14 cellular contexts compared by ENCODE assay signal in the genomic region with DNA sequence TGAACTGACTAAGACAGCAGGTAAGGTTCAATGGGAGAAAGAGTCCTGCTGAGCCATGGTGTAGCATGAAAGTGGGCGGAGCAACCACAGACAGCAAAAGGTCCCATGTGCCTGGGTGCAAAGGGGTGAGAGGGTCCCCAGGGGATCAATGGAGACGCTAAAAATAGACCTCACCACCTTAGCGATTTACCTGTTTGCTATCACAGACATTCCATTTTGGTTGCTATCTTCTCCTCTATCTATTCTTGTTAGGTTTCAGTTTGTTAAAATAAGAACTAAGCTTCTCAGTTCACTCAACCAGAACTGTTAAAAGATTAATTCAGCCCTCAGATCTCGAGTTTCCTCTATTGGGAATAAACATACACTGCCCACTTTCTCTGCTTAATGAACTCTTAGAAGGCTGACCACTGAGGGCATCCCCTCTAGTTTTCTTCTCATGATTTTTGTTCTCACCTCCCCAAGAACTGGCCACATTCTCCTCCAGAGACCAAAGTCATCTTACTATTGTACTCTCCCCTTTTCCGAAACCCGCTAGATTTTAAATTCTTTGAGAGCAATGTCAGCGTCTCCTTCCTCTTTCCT.
DNase-seq lines count a peak whose midpoint lies in the region; ATAC-seq and TF ChIP-seq lines count a peak whose summit lies in the region.
"Had no signal": no experiment of that assay in that cellular context is flagged by ENCODE, and none has a peak within 500 bp of the region (broad histone marks: within the 10 kb centered on the region; RNA-seq: fewer than 3 reads in every experiment).

No MANE protein-coding gene starts in this region.

- DNase-seq in memory B cell (ENCODE audit: low spot score in 2 of 2) (peak in 1 of 2 donors; percentile 3), progenitor cell of endocrine pancreas (ENCODE audit: low spot score, unreplicated experiment) (no peak), HT-29 (ENCODE audit: low spot score) (no peak), ovary (no peak)
- DNase-seq in activated CD4-positive, alpha-beta T cell treated with anti-CD3 and anti-CD28 coated beads for 36 hours = no peak
- DNase-seq: activated CD8-positive, alpha-beta T cell treated with anti-CD3 and anti-CD28 coated beads, Interleukin-2, amount 10 ng/mL, durations not matched to agents 7 days and 5 days; activated naive CD4-positive, alpha-beta T cell treated with anti-CD3 and anti-CD28 coated beads, Interleukin-2, amount 50 U/mL, for 16 hours; caudate nucleus; HFFc6; retina; T-helper 9 cell had no signal

- no peak for TF ChIP-seq EP300 in ovary (IDR thresholded peaks at IDR 0.05)

- H3K27ac Mint-ChIP-seq in memory B cell (peak overlapping the region; percentile 7), progenitor cell of endocrine pancreas (no peak overlapping the region)
- no peak overlapping the region for H3K27ac Mint-ChIP-seq in activated CD4-positive, alpha-beta T cell treated with anti-CD3 and anti-CD28 coated beads for 36 hours
- H3K27ac Mint-ChIP-seq: activated CD8-positive, alpha-beta T cell treated with anti-CD3 and anti-CD28 coated beads, Interleukin-2, amount 10 ng/mL, durations not matched to agents 7 days and 5 days; HFFc6 had no signal

- 85 to 86% (median 86%) methylated on average over 7 of the region's 7 CpGs for WGBS in ovary, 3 donors

- intact Hi-C loops in activated CD4-positive, alpha-beta T cell treated with anti-CD3 and anti-CD28 coated beads for 36 hours (cut with DNase I, micrococcal nuclease) = no loop called here
- intact Hi-C loops in ovary (cut with DNase I) = no loop called here

- POLR2A ChIA-PET in activated CD4-positive, alpha-beta T cell treated with anti-CD3 and anti-CD28 coated beads for 36 hours (lab: Charles Lee) = no interaction called here

- TF ChIP-seq CTCF in progenitor cell of endocrine pancreas (IDR thresholded peaks at IDR 0.05; ENCODE audit: unreplicated experiment) (no peak), ovary (IDR thresholded peaks at IDR 0.05) (no peak)

- CTCF ChIA-PET in activated CD4-positive, alpha-beta T cell treated with anti-CD3 and anti-CD28 coated beads for 36 hours (lab: Charles Lee) = no interaction called here

- H3K4me1 ChIP-seq in ovary (ENCODE audit: insufficient read depth) = no peaks in the 10 kb centered on the region

- H3K27me3 Mint-ChIP-seq in memory B cell (no peaks in the 10 kb centered on the region), progenitor cell of endocrine pancreas (no peaks in the 10 kb centered on the region)
- no peaks in the 10 kb centered on the region for H3K27me3 Mint-ChIP-seq in activated CD4-positive, alpha-beta T cell treated with anti-CD3 and anti-CD28 coated beads for 36 hours

- H3K4me1 Mint-ChIP-seq in memory B cell (peaks cover 15% of the 10 kb centered on the region), progenitor cell of endocrine pancreas (ENCODE audit: low read depth) (no peaks in the 10 kb centered on the region)
- H3K4me1 Mint-ChIP-seq in activated CD4-positive, alpha-beta T cell treated with anti-CD3 and anti-CD28 coated beads for 36 hours = no peaks in the 10 kb centered on the region

- H3K4me3 Mint-ChIP-seq in memory B cell (peak overlapping the region; percentile 65), progenitor cell of endocrine pancreas (ENCODE audit: low read depth) (no peak overlapping the region)
- no peak overlapping the region for H3K4me3 Mint-ChIP-seq in activated CD4-positive, alpha-beta T cell treated with anti-CD3 and anti-CD28 coated beads for 36 hours
- H3K4me3 Mint-ChIP-seq: activated CD8-positive, alpha-beta T cell treated with anti-CD3 and anti-CD28 coated beads, Interleukin-2, amount 10 ng/mL, durations not matched to agents 7 days and 5 days; HFFc6 had no signal

- no peaks in the 10 kb centered on the region for H3K9me3 ChIP-seq in ovary

- H3K36me3 Mint-ChIP-seq in memory B cell (peaks cover 2% of the 10 kb centered on the region), progenitor cell of endocrine pancreas (ENCODE audit: insufficient read depth) (no peaks in the 10 kb centered on the region)
- H3K36me3 Mint-ChIP-seq in activated CD4-positive, alpha-beta T cell treated with anti-CD3 and anti-CD28 coated beads for 36 hours (ENCODE audit: low read depth) = no peaks in the 10 kb centered on the region

- H3K9me3 Mint-ChIP-seq in memory B cell (no peaks in the 10 kb centered on the region), progenitor cell of endocrine pancreas (ENCODE audit: low read depth) (no peaks in the 10 kb centered on the region)
- H3K9me3 Mint-ChIP-seq in activated CD4-positive, alpha-beta T cell treated with anti-CD3 and anti-CD28 coated beads for 36 hours (ENCODE audit: low read depth) = no peaks in the 10 kb centered on the region

- no peaks in the 10 kb centered on the region for H3K36me3 ChIP-seq in ovary

- ATAC-seq in GM18873 (IDR thresholded peaks at IDR 0.05; ENCODE audit: low FRiP score, unreplicated experiment) (peak; percentile 54), GM21528 (IDR thresholded peaks at IDR 0.05; ENCODE audit: low FRiP score, unreplicated experiment) (peak; percentile 81), HG03097 (IDR thresholded peaks at IDR 0.05; ENCODE audit: low FRiP score, unreplicated experiment) (peak; percentile 69), memory B cell (ENCODE audit: low read depth) (peak; percentile 76)
- no peak for ATAC-seq in activated CD4-positive, alpha-beta T cell treated with anti-CD3 and anti-CD28 coated beads for 36 hours
- ATAC-seq: activated CD8-positive, alpha-beta T cell treated with anti-CD3 and anti-CD28 coated beads, Interleukin-2, amount 10 ng/mL, durations not matched to agents 7 days and 5 days had no signal

- no peak overlapping the region for H3K4me3 ChIP-seq in ovary

- TF ChIP-seq POLR2A in ovary (IDR thresholded peaks at IDR 0.05) = no peak

- H3K27ac ChIP-seq in ovary = no peak overlapping the region

- no peaks in the 10 kb centered on the region for H3K27me3 ChIP-seq in ovary
